ENCODE assay signal across 1 cellular context in the genomic region with DNA sequence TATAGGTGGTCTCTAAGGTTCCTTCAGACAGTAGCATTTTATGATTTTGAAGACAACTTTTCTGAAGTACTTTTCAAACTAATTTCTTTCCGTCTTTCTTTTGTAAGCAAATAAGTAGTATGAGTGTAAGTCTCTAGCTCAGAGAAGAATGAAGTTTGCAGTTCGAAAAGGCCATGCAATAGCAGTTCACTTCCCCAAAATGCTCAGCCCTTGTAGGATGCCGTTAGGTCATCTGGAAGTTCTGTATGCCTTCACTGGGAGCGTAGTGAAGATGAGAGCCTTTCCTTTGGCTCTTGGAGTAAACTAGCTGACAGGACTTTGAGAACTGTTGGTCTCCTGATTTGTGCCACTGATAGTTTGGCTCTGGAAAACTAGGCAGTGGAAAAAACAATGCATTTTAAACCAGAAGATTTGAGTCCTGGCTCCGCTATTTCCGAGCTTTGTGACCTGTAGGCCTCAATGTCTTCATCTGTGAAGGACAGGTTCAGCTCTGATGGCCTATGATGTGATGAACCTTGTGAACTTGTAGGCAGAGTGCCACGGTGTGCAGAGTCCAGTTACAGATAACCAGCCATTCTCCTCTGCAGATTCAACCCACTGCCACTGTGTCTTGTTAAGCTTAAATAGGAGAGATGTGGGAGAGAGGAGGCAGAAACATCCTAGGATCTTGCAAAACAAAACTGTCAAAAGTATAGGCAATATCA.
TF ChIP-seq lines count a peak whose summit lies in the region.

No MANE protein-coding gene starts in this region.

TF ChIP-seq in IMR-90, 13 proteins besides CTCF, POLR2A, EP300 and RAD21:
- TF ChIP-seq MAFK (IDR thresholded peaks at IDR 0.05; ENCODE audit: low read depth, low read length), result no peak
- no peak for TF ChIP-seq CEBPB (IDR thresholded peaks at IDR 0.05; ENCODE audit: low read depth, low read length)
- TF ChIP-seq, protein P1, sequence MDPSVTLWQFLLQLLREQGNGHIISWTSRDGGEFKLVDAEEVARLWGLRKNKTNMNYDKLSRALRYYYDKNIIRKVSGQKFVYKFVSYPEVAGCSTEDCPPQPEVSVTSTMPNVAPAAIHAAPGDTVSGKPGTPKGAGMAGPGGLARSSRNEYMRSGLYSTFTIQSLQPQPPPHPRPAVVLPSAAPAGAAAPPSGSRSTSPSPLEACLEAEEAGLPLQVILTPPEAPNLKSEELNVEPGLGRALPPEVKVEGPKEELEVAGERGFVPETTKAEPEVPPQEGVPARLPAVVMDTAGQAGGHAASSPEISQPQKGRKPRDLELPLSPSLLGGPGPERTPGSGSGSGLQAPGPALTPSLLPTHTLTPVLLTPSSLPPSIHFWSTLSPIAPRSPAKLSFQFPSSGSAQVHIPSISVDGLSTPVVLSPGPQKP (IDR thresholded peaks at IDR 0.05; ENCODE audit: borderline replicate concordance, low read depth, low read length), result no peak
- no peak for TF ChIP-seq BHLHE40 (IDR thresholded peaks at IDR 0.05; ENCODE audit: low read depth, low read length)
- no peak for TF ChIP-seq FOS (IDR thresholded peaks at IDR 0.05; ENCODE audit: low read depth, low read length)
- TF ChIP-seq, protein P2, sequence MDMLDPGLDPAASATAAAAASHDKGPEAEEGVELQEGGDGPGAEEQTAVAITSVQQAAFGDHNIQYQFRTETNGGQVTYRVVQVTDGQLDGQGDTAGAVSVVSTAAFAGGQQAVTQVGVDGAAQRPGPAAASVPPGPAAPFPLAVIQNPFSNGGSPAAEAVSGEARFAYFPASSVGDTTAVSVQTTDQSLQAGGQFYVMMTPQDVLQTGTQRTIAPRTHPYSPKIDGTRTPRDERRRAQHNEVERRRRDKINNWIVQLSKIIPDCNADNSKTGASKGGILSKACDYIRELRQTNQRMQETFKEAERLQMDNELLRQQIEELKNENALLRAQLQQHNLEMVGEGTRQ (IDR thresholded peaks at IDR 0.05; ENCODE audit: low read depth, low read length), result no peak
- no peak for TF ChIP-seq RFX5 (IDR thresholded peaks at IDR 0.05; ENCODE audit: low read depth, low read length)
- TF ChIP-seq MAZ (IDR thresholded peaks at IDR 0.05; ENCODE audit: borderline replicate concordance, low read depth, low read length), result no peak
- no peak for TF ChIP-seq NFE2L2 (IDR thresholded peaks at IDR 0.05; ENCODE audit: low read depth, low read length)
- no peak for TF ChIP-seq CHD1 (IDR thresholded peaks at IDR 0.05; ENCODE audit: low read depth, low read length)
- TF ChIP-seq RCOR1 (IDR thresholded peaks at IDR 0.05; ENCODE audit: insufficient replicate concordance, low read length), result no peak
